ENCODE assay signal across 2 cellular contexts in the genomic region with DNA sequence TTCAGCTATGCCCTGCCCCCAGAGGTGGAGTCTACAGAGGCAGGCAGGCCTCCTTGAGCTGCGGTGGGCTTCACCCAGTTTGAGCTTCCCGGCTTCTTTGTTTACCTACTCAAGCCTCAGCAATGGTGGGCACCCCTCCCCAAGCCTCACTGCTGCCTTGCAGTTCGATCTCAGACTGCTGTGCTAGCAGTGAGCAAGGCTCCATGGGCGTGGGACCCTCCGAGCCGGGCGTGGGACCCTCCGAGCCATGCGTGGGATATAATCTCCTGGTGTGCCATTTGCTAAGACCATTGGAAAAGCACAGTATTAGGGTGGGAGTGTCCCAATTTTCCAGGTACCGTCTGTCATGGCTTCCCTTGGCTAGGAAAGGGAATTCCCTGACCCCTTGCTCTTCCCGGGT. TPM values are rescaled to one million over a fixed set of nuclear protein-coding genes. Genes with fewer than 3 reads are reported as not detected.
"Had no signal": no experiment of that assay in that cellular context is flagged by ENCODE, and none has a peak within 500 bp of the region (broad histone marks: within the 10 kb centered on the region; RNA-seq: fewer than 3 reads in every experiment).

No MANE protein-coding gene starts in this region.

RNA-seq across cellular contexts. Expression of gene ZMYND12, which starts 46.2 kb away (rescaled TPM):
- total RNA-seq: frontal cortex, glomerular endothelial cell had no signal
